11 cellular contexts compared by ENCODE assay signal in the genomic region with DNA sequence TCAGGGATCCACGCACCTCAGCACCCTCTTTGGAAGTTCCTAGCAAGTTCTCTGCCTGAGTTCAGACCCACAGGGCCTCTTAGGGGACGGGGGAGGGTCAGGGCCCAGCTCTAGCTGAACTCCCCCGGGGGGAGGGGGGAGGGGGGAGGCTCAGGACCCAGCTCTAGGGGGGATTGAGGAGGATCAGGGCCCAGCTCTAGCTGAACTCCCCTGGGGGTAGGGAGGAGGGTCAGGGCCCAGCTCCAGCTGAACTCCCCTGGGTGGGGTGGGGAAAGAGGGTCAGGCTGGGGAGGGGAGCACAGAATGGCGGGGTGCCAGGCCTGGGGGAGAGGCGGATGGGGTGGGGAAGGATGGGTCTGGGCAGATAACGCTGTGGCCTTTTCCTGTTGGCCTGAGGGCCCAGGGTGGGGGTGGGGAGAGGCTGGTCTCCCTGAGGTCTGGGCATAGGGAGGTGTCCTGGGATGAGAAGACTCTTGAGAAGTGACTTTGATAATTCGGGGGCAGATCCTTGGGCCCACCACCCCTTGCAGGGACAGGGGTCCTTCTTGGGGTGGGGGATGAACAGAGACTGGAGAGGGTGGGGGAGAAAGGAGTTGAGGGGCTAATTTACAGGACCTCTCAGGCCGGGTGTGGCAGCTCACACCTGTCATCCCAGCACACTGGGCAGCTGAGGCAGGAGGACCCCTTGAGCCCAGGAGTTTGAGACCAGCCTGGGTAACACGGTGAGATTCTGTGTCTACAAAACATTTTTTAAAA. TPM values are rescaled to one million over a fixed set of nuclear protein-coding genes. Genes with fewer than 3 reads are reported as not detected.
DNase-seq lines count a peak whose midpoint lies in the region; TF ChIP-seq lines count a peak whose summit lies in the region.
"Had no signal": no experiment of that assay in that cellular context is flagged by ENCODE, and none has a peak within 500 bp of the region (broad histone marks: within the 10 kb centered on the region; RNA-seq: fewer than 3 reads in every experiment).

No MANE protein-coding gene starts in this region.

- no peaks in the 10 kb centered on the region for H3K27me3 ChIP-seq in HUES6 (ENCODE audit: control insufficient read depth, insufficient read depth, low read length)
- H3K27me3 ChIP-seq: brain microvascular endothelial cell had no signal

- peaks cover 38% of the 10 kb centered on the region for H3K4me1 Mint-ChIP-seq in osteocyte (ENCODE audit: unreplicated experiment)

- CTCF ChIA-PET in OCI-LY7 (lab: Charles Lee; ENCODE audit: unreplicated experiment) = interaction anchor here (0.6 kb wide), 1 partner anchor 108 kb away, joined by 3 read pairs; no protein-coding TSS in a partner anchor

- H3K79me2 ChIP-seq in OCI-LY7 (ENCODE audit: insufficient read depth, low read depth, low read length) = no peaks in the 10 kb centered on the region

- no peak overlapping the region for H3K4me2 ChIP-seq in OCI-LY7 (ENCODE audit: low read length)

- no TSS peak for BruUV-seq in OCI-LY7 (replicated peaks; lab: Mats Ljungman, UMichigan)

- POLR2A ChIA-PET in OCI-LY7 (lab: Charles Lee) = no interaction called here

- intact Hi-C loops in posterior cingulate gyrus (cut with DNase I) (loop anchor here (10.0 kb wide), 1 partner anchor 127 kb away; the partner anchor contains the start of gene RNF126), OCI-LY7 (cut with micrococcal nuclease; ENCODE audit: unreplicated experiment) (no loop called here)

- DNase-seq in erythroblast (lab: John Stamatoyannopoulos, UW) = peak; percentile 83 to 89
- no peak for DNase-seq in osteocyte (ENCODE audit: extremely low spot score, unreplicated experiment)
- no peak for DNase-seq in posterior cingulate gyrus
- no peak for DNase-seq in OCI-LY7 (ENCODE audit: low spot score)
- no peak for DNase-seq in NCI-H1436 (lab: John Stamatoyannopoulos, UW)
- DNase-seq: activated T-cell treated with anti-CD3 and anti-CD28 coated beads, Interleukin-2, amount 50 U/mL, for 4 hours; brain microvascular endothelial cell had no signal

- H3K9me3 ChIP-seq in HUES6 (ENCODE audit: control insufficient read depth, insufficient read depth, low read depth, low read length) = no peaks in the 10 kb centered on the region
- no peaks in the 10 kb centered on the region for H3K9me3 ChIP-seq in OCI-LY7 (ENCODE audit: low read length)

- H3K4me3 Mint-ChIP-seq in osteocyte (ENCODE audit: unreplicated experiment) = no peak overlapping the region
- H3K4me3 Mint-ChIP-seq: activated T-cell treated with anti-CD3 and anti-CD28 coated beads, Interleukin-2, amount 50 U/mL, for 4 hours; natural killer cell treated with Interleukin-12 subunit alpha and Interleukin-12 subunit beta and Interleukin-15 and Interleukin-18, amount 100 ng/mL, for 72 hours; stimulated activated effector memory CD8-positive, alpha-beta T cell treated with anti-CD3 and anti-CD28 coated beads, Interleukin-12 subunit alpha, Interleukin-12 subunit beta, amount 100 ng/mL, for 72 hours had no signal

- H3K36me3 Mint-ChIP-seq in osteocyte (ENCODE audit: unreplicated experiment) = no peaks in the 10 kb centered on the region
- H3K36me3 Mint-ChIP-seq: natural killer cell treated with Interleukin-12 subunit alpha and Interleukin-12 subunit beta and Interleukin-15 and Interleukin-18, amount 100 ng/mL, for 72 hours had no signal

- H3K36me3 ChIP-seq in HUES6 (ENCODE audit: control insufficient read depth, insufficient read depth, low read length) = no peaks in the 10 kb centered on the region
- no peaks in the 10 kb centered on the region for H3K36me3 ChIP-seq in OCI-LY7 (ENCODE audit: insufficient read depth, low read length)
- H3K36me3 ChIP-seq: brain microvascular endothelial cell had no signal

- H3K27ac ChIP-seq in HUES6 (ENCODE audit: low read depth, low read length) (no peak overlapping the region; the same call in 1 of the 2 replicates), OCI-LY7 (ENCODE audit: low read depth, low read length, poor library complexity, severe bottlenecking) (no peak overlapping the region)
- H3K27ac ChIP-seq: brain microvascular endothelial cell had no signal

- H3K9me3 Mint-ChIP-seq in osteocyte (ENCODE audit: unreplicated experiment) = no peaks in the 10 kb centered on the region
- H3K9me3 Mint-ChIP-seq: activated T-cell treated with anti-CD3 and anti-CD28 coated beads, Interleukin-2, amount 50 U/mL, for 4 hours; natural killer cell treated with Interleukin-12 subunit alpha and Interleukin-12 subunit beta and Interleukin-15 and Interleukin-18, amount 100 ng/mL, for 72 hours; stimulated activated effector memory CD8-positive, alpha-beta T cell treated with anti-CD3 and anti-CD28 coated beads, Interleukin-12 subunit alpha, Interleukin-12 subunit beta, amount 100 ng/mL, for 72 hours had no signal

- H3K4me1 ChIP-seq in HUES6 (ENCODE audit: control insufficient read depth, insufficient read depth, low read length) (peaks cover 37% of the 10 kb centered on the region), OCI-LY7 (ENCODE audit: insufficient read depth, low read length, poor library complexity, severe bottlenecking) (peaks cover 3% of the 10 kb centered on the region)

- TF ChIP-seq POLR2A in erythroblast (IDR thresholded peaks at IDR 0.05; ENCODE audit: low read length) = no peak

- no peak overlapping the region for H2AFZ ChIP-seq in OCI-LY7 (ENCODE audit: low read length)

- no peak for TF ChIP-seq CTCF in osteocyte (IDR thresholded peaks at IDR 0.05)
- no peak for TF ChIP-seq CTCF in OCI-LY7 (conservative IDR thresholded peaks at IDR 0.05; ENCODE audit: low read length)

- H4K20me1 ChIP-seq in OCI-LY7 (ENCODE audit: insufficient read depth, low read length) = no peaks in the 10 kb centered on the region

- H3K27ac Mint-ChIP-seq in osteocyte (ENCODE audit: unreplicated experiment) = peak overlapping the region; percentile 84
- H3K27ac Mint-ChIP-seq: CD14-positive monocyte; stimulated activated effector memory CD8-positive, alpha-beta T cell treated with anti-CD3 and anti-CD28 coated beads, Interleukin-12 subunit alpha, Interleukin-12 subunit beta, amount 100 ng/mL, for 72 hours had no signal

- H3K27me3 Mint-ChIP-seq in osteocyte (ENCODE audit: unreplicated experiment) = no peaks in the 10 kb centered on the region

- H3K4me3 ChIP-seq in HUES6 (ENCODE audit: low read depth, low read length) (no peak overlapping the region), OCI-LY7 (ENCODE audit: low read depth, low read length, poor library complexity, severe bottlenecking) (no peak overlapping the region)

- H3K9me2 ChIP-seq in OCI-LY7 (ENCODE audit: insufficient read depth, low read length) = no peaks in the 10 kb centered on the region

- H3K9ac ChIP-seq in HUES6 (ENCODE audit: low read length) = peak overlapping the region; percentile 39

RNA-seq across cellular contexts. Expression of gene PTBP1, which starts 5.5 kb away (rescaled TPM):
- 339 and 370 TPM in 2 replicates for total RNA-seq in osteocyte
- total RNA-seq in OCI-LY7 (2014; rRNA removed; shearing (Covaris generic)) = 284 and 315 TPM in 2 replicates
- total RNA-seq in OCI-LY7 (2022) = 468 and 479 TPM in 2 replicates

RNA-seq across cellular contexts. Expression of gene PLPPR3, which starts 30.0 kb away (rescaled TPM):
- total RNA-seq in osteocyte (18.2 and 19.4 TPM in 2 replicates), OCI-LY7 (2022) (not detected in 2 replicates)
- not detected in 2 replicates for total RNA-seq in OCI-LY7 (2014; rRNA removed; shearing (Covaris generic))
- total RNA-seq: natural killer cell treated with Interleukin-12 subunit alpha and Interleukin-12 subunit beta and Interleukin-15 and Interleukin-18, amount 100 ng/mL, for 72 hours had no signal

RNA-seq across cellular contexts. Expression of gene AZU1, which starts 35.9 kb away (rescaled TPM):
- 0.91 and 1.0 TPM in 2 replicates for total RNA-seq in osteocyte
- total RNA-seq in OCI-LY7 (2014; rRNA removed; shearing (Covaris generic)) = not detected in 2 replicates
- total RNA-seq in OCI-LY7 (2022) = not detected in 2 replicates
- total RNA-seq: activated T-cell treated with anti-CD3 and anti-CD28 coated beads, Interleukin-2, amount 50 U/mL, for 4 hours had no signal

RNA-seq across cellular contexts. Expression of gene MISP, which starts 40.9 kb away (rescaled TPM):
- total RNA-seq in osteocyte (1.1 and 1.3 TPM in 2 replicates), OCI-LY7 (2022) (0.23 TPM in 1 of 2 replicates, not detected in the other)
- not detected in 2 replicates for total RNA-seq in OCI-LY7 (2014; rRNA removed; shearing (Covaris generic))
- total RNA-seq: natural killer cell treated with Interleukin-12 subunit alpha and Interleukin-12 subunit beta and Interleukin-15 and Interleukin-18, amount 100 ng/mL, for 72 hours had no signal

RNA-seq across cellular contexts. Expression of gene PRTN3, which starts 49.0 kb away (rescaled TPM):
- total RNA-seq in osteocyte (not detected in 2 replicates), OCI-LY7 (2022) (not detected in 2 replicates)
- total RNA-seq in OCI-LY7 (2014; rRNA removed; shearing (Covaris generic)) = not detected in 2 replicates
- total RNA-seq: activated T-cell treated with anti-CD3 and anti-CD28 coated beads, Interleukin-2, amount 50 U/mL, for 4 hours; natural killer cell treated with Interleukin-12 subunit alpha and Interleukin-12 subunit beta and Interleukin-15 and Interleukin-18, amount 100 ng/mL, for 72 hours had no signal

Comparison
In these comparisons a context has a peak if more than half of its experiments do, and no peak if none do; other contexts are left out.
1. DNase-seq: peak in erythroblast (2 of 2); none in osteocyte (single experiment), posterior cingulate gyrus (0 of 10), OCI-LY7 (single experiment) and NCI-H1436 (single experiment).
2. RNA of gene PLPPR3, which starts 30.0 kb away (total RNA-seq): 18.2 to 19.4 TPM in osteocyte; not detected in OCI-LY7; every median in the first group is over 10 times any median in the second.